ENCODE assay signal across 1 cellular context in genomic region chr15:85642693-85643058, GRCh38.
TF ChIP-seq lines count a peak whose summit lies in the region.

No MANE protein-coding gene starts in this region.

TF ChIP-seq in WTC11, 78 proteins besides CTCF, POLR2A, EP300 and RAD21 (continued from another document):
- TF ChIP-seq HMGA2 (CRISPR knock-in tag; IDR thresholded peaks at IDR 0.05) (no peak), FOXJ3 (CRISPR knock-in tag; IDR thresholded peaks at IDR 0.05; ENCODE audit: borderline replicate concordance) (no peak), FOXP1 (CRISPR knock-in tag; IDR thresholded peaks at IDR 0.05; ENCODE audit: borderline replicate concordance) (no peak), IRF2 (CRISPR knock-in tag; IDR thresholded peaks at IDR 0.05; ENCODE audit: borderline replicate concordance, low read depth) (no peak), ZBTB43 (CRISPR knock-in tag; IDR thresholded peaks at IDR 0.05) (no peak)
